In the genomic region with DNA sequence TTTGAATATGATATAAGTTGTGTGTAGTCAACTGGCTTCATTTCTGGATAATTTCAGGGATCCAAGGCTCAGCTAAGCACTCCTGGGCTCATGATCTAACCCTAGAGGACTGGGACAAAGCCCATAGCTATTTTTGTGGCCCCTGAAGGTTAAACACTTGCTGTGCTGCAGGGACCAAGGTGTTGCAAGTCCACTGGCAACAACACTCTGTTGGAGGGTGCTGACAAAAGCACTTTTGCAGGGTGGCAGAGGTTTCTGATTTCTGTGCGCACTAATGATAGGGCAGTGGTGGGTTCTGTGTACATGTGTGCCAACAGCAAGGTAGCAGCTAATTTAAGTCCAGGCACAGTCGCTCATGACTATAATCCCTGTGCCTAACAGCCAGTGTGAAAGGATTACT, we compare ENCODE assay signal across 3 cellular contexts.
"Had no signal": no experiment of that assay in that cellular context is flagged by ENCODE, and none has a peak within 500 bp of the region (broad histone marks: within the 10 kb centered on the region; RNA-seq: fewer than 3 reads in every experiment).

No MANE protein-coding gene starts in this region.

- DNase-seq: GDM1, GF-D8 had no signal

- H3K4me3 ChIP-seq: GM12878 had no signal

- ATAC-seq: GM12878 had no signal
